Comparison of ENCODE assay signal across 1 cellular context in the genomic region with DNA sequence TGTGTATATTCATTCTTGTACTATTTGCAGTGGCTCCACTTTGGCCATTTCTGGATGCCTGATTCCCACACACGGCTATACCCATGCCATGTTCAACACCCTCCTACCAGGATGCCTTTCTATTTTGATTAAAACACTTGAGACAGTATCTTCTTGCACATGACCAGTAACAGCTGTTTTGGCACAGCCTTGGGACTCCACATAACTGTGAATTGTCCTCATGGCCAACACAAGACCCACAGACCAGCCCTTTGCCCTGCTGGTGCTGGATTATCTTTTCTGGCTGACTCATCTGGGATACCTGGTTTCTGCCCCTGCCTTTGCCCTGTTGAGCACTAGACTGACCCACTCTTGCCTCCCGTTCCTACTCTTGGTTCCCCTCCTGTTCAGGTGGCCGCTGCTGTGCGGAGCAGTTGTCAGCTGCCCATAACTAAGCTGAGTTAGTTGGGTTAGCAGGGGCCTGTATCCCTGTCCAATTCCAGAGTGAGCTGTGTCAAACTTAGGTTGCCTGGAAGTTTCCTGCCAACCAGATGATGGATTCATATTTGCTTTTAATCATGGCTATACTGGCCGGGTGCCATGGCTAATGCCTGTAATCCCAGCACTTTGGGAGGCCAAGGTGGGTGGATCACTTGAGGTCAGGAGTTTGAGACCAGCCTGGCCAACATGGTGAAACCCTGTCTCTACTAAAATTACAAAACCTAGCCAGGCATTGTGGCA.
TF ChIP-seq lines count a peak whose summit lies in the region.

No MANE protein-coding gene starts in this region.

TF ChIP-seq in K562, 482 proteins besides CTCF, POLR2A, EP300 and RAD21:
- TF ChIP-seq GTF2F1 (IDR thresholded peaks at IDR 0.05; ENCODE audit: low read depth, low read length) (no peak), CTBP1 (IDR thresholded peaks at IDR 0.05; ENCODE audit: borderline replicate concordance) (no peak), FOXJ3 (CRISPR knock-in tag; IDR thresholded peaks at IDR 0.05) (no peak), ZC3H8 (IDR thresholded peaks at IDR 0.05) (no peak)
TF ChIP-seq in K562: peak in this region for 0.
